In the genomic region with DNA sequence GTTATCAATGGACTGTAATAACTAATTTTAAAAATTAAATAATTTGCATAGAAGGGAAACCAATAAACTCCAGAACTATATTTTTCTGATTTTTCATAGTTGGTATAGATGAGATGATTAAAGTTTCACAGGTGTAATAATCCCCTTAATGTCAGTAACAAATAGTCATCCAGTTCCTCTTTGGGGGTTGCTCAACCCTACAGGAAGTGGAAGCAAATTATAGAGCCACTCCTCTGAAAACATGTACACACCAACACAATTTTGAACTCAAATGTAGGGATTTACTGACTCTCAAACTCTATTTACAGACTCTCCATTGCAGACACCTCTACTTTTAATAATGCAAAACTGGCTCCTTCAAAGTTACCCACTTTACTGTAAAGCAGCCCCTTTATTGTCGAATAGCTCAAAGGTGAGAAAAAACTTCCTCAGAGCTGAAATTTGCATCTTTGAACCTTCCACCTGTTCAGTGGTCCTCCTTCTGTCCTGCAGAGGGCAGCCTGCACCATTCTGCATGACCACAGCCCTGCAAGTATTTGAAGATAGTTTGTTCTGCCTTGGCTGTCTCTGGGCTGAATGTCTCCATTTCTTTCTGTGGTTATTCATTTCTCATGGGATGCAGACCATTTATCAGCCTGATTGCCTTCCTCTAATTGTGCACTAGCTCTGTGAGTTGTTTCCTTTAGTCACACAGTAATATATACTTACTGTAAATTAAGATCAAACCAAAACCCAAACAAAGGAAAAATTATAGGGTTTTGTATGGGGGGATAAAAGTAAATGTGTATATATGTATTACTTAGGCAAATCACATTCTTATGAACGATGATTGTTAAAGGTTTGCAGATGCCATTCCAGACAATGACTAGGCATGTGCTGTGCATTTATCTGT, we compare ENCODE assay signal across 8 cellular contexts.
DNase-seq lines count a peak whose midpoint lies in the region.

No MANE protein-coding gene starts in this region.

- H3K79me2 ChIP-seq in GM23248 (ENCODE audit: insufficient read depth) (no peaks in the 10 kb centered on the region), Karpas-422 (ENCODE audit: low read length) (no peaks in the 10 kb centered on the region)

- H3K36me3 ChIP-seq in GM23248 (ENCODE audit: low read depth) (no peaks in the 10 kb centered on the region), Karpas-422 (ENCODE audit: insufficient read depth, low read length) (no peaks in the 10 kb centered on the region)

- WGBS in GM23248 (ENCODE audit: low coverage in 1 of 2, low lambda C conversion rate in 2 of 2, missing lambda C conversion rate in 2 of 2), 2 experiments, result 19 to 32% methylated on average over 2 of the region's 2 CpGs

- DNase-seq in NCI-H510A treated with DMSO at 0.1 percent for 48 hours (lab: John Stamatoyannopoulos, UW), result peak; percentile 9
- no peak for DNase-seq in NCI-H510A (lab: John Stamatoyannopoulos, UW)
- DNase-seq in GM23248, result peak; percentile 81
- DNase-seq in Karpas-422, result peak; percentile 70
- peak; percentile 57 for DNase-seq in SKM-1 (lab: John Stamatoyannopoulos, UW; ENCODE audit: unreplicated experiment)
- peak; percentile 39 for DNase-seq in cerebellar cortex (ENCODE audit: low spot score)
- peak; percentile 65 for DNase-seq in kidney tubule cell (ENCODE audit: low spot score)
- peak; percentile 1 for DNase-seq in stimulated activated naive CD4-positive, alpha-beta T cell treated with Interleukin-2 at 50 U/mL for 16 hours (lab: John Stamatoyannopoulos, UW)

- no peaks in the 10 kb centered on the region for H4K20me1 ChIP-seq in GM23248 (ENCODE audit: insufficient read depth)
- no peaks in the 10 kb centered on the region for H4K20me1 ChIP-seq in Karpas-422 (ENCODE audit: insufficient read depth, low read depth, low read length)

- no peak overlapping the region for H3K4me3 ChIP-seq in GM23248
- no peak overlapping the region for H3K4me3 ChIP-seq in Karpas-422 (ENCODE audit: low read length)

- H3K4me2 ChIP-seq in GM23248 (ENCODE audit: unreplicated experiment), result no peak overlapping the region
- no peak overlapping the region for H3K4me2 ChIP-seq in Karpas-422 (ENCODE audit: low read depth, low read length, poor library complexity, severe bottlenecking)

- H3K9ac ChIP-seq in GM23248, result no peak overlapping the region
- H3K9ac ChIP-seq in Karpas-422 (ENCODE audit: low read length), result no peak overlapping the region

- no peaks in the 10 kb centered on the region for H3F3A ChIP-seq in GM23248 (ENCODE audit: insufficient read depth)

- no peaks in the 10 kb centered on the region for H3K9me3 ChIP-seq in GM23248 (ENCODE audit: low read depth)
- no peaks in the 10 kb centered on the region for H3K9me3 ChIP-seq in Karpas-422 (ENCODE audit: low read length)

- H3K9me2 ChIP-seq in GM23248 (ENCODE audit: insufficient read depth), result no peaks in the 10 kb centered on the region
- no peaks in the 10 kb centered on the region for H3K9me2 ChIP-seq in Karpas-422 (replicated peaks; ENCODE audit: insufficient read depth, low read length)

- no peaks in the 10 kb centered on the region for H3K4me1 ChIP-seq in GM23248 (ENCODE audit: insufficient read depth)
- H3K4me1 ChIP-seq in Karpas-422 (ENCODE audit: low read length), result no peaks in the 10 kb centered on the region

- no peak overlapping the region for H3K27ac ChIP-seq in GM23248
- no peak overlapping the region for H3K27ac ChIP-seq in Karpas-422 (ENCODE audit: low read length)

- H3K27me3 ChIP-seq in GM23248 (replicated peaks; ENCODE audit: insufficient read depth), result no peaks in the 10 kb centered on the region
- H3K27me3 ChIP-seq in Karpas-422 (ENCODE audit: low read length), result no peaks in the 10 kb centered on the region

- in situ Hi-C loops in GM23248 (cut with MboI), result loop anchor here (10.0 kb wide), 1 partner anchor 881 kb away; no protein-coding TSS in a partner anchor

- no peak overlapping the region for H2AFZ ChIP-seq in GM23248
- H2AFZ ChIP-seq in Karpas-422 (ENCODE audit: low read length), result no peak overlapping the region
